ENCODE assay signal across 18 cellular contexts in the genomic region with DNA sequence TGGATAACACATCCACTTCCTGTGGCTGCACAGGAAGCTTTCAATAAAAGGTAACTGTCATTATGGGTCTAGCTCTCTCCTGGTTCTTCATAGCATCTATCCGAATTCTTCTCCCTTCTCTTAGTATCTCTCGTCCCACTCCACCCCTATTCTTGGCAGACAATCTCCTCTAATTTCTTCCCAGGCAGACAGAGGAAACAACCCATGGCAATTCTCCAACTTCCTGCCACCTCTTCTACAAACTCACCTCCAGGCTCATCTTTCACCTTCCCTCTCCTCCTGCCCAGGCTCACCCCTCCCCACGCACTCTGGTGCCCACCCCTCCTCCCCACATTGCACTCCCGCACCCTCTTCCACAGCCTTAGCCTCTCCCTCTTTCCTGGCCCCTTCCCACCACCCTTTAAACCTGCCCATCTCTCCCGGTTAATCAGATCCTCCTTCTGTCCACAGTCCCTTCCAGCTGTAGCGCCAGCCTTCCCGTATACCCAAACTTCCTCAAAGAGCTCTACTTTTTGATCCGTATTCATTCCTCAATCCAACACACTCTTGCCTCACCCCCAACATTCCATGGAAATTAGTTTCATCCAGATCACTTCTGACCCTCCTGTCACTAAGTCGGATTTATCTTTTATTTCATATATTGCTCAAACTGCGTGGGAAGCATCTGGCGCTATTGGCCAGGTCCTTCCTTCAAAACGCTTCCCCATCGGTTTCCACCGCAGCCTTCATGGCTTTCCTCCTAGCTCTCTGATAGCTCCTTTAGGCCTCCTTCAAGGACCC. TPM values are rescaled to one million over a fixed set of nuclear protein-coding genes. Genes with fewer than 3 reads are reported as not detected.
DNase-seq lines count a peak whose midpoint lies in the region; ATAC-seq and TF ChIP-seq lines count a peak whose summit lies in the region.
"Had no signal": no experiment of that assay in that cellular context is flagged by ENCODE, and none has a peak within 500 bp of the region (broad histone marks: within the 10 kb centered on the region; RNA-seq: fewer than 3 reads in every experiment).

No MANE protein-coding gene starts in this region.

- WGBS in smooth muscle cell (ENCODE audit: low lambda C conversion rate): 75% methylated on average over 12 of the region's 14 CpGs

- no peak overlapping the region for H3K9ac ChIP-seq in mucosa of rectum (ENCODE audit: low read depth in 1 of 2, low read length in 2 of 2)
- H3K9ac ChIP-seq in smooth muscle cell (ENCODE audit: low read depth): no peak overlapping the region

- H3K4me2 ChIP-seq in smooth muscle cell: no peak overlapping the region

- H3F3A ChIP-seq in smooth muscle cell (ENCODE audit: low read depth): peaks cover 11% of the 10 kb centered on the region

- H3K27me3 ChIP-seq in mucosa of rectum (ENCODE audit: control insufficient read depth in 2 of 2, insufficient read depth in 2 of 2, low read length in 2 of 2) (peaks cover 0 to 6% of the 10 kb centered on the region in 2 donors), smooth muscle cell (ENCODE audit: low read depth) (no peaks in the 10 kb centered on the region)

- H3K9me3 ChIP-seq in mucosa of rectum (ENCODE audit: control insufficient read depth in 2 of 2, low read length in 2 of 2) (no peaks in the 10 kb centered on the region), smooth muscle cell (replicated peaks; ENCODE audit: low read depth) (no peaks in the 10 kb centered on the region)

- peak; percentile 48 for DNase-seq in AG10803 (ENCODE audit: low read depth)
- DNase-seq in amniotic epithelial cell (ENCODE audit: low read depth): peak; percentile 90
- DNase-seq in smooth muscle cell (lab: John Stamatoyannopoulos, UW; ENCODE audit: unreplicated experiment): no peak
- no peak for DNase-seq in stimulated activated CD4-positive, alpha-beta T cell treated with anti-CD3 and anti-CD28 coated beads, Interleukin-12 subunit alpha, Interleukin-12 subunit beta, amount 100 ng/mL, for 4 hours
- no peak for DNase-seq in COR-L47 (lab: John Stamatoyannopoulos, UW)
- no peak for DNase-seq in activated CD4-positive, alpha-beta T cell treated with anti-CD3 and anti-CD28 coated beads, Interleukin-2, amount 50 U/mL, for 4 hours
- DNase-seq: activated CD4-positive, alpha-beta T cell treated with anti-CD3 and anti-CD28 coated beads for 4 hours; activated CD8-positive, alpha-beta memory T cell treated with anti-CD3 and anti-CD28 coated beads, Interleukin-2, amount 50 U/mL, for 4 hours; activated gamma-delta T cell treated with Interleukin-2 at 50 U/mL for 16 hours; DMS53; kidney glomerular epithelial cell; midbrain; NCI-H146; nucleus accumbens; stimulated activated CD4-positive, alpha-beta T cell treated with anti-CD3 and anti-CD28 coated beads, Interleukin-4, amount 100 ng/mL, for 24 hours; SW 1271 had no signal

- H4K20me1 ChIP-seq in smooth muscle cell (ENCODE audit: low read depth): no peaks in the 10 kb centered on the region

- H3K79me2 ChIP-seq in smooth muscle cell (ENCODE audit: low read depth): no peaks in the 10 kb centered on the region

- H3K4me1 ChIP-seq in mucosa of rectum (ENCODE audit: control insufficient read depth in 2 of 2, insufficient read depth in 2 of 2, low read length in 2 of 2) (peaks cover 6 to 13% of the 10 kb centered on the region in 2 donors), smooth muscle cell (ENCODE audit: low read depth) (peaks cover 8% of the 10 kb centered on the region)

- ATAC-seq in GM18511 (IDR thresholded peaks at IDR 0.05; ENCODE audit: unreplicated experiment): no peak

- H3K36me3 ChIP-seq in mucosa of rectum (ENCODE audit: control insufficient read depth in 2 of 2, insufficient read depth in 2 of 2, low read length in 2 of 2) (no peaks in the 10 kb centered on the region), smooth muscle cell (ENCODE audit: low read depth) (no peaks in the 10 kb centered on the region)

- TF ChIP-seq CTCF in AG10803 (conservative IDR thresholded peaks at IDR 0.05; ENCODE audit: low read length): no peak
- no peak for TF ChIP-seq CTCF in smooth muscle cell (IDR thresholded peaks at IDR 0.05; ENCODE audit: borderline replicate concordance, insufficient read depth, poor library complexity, severe bottlenecking)

- no peak overlapping the region for H2AFZ ChIP-seq in smooth muscle cell (ENCODE audit: low read depth)

- H3K4me3 ChIP-seq in AG10803 (ENCODE audit: low read length) (no peak overlapping the region), mucosa of rectum (ENCODE audit: low read length in 2 of 2) (no peak overlapping the region), smooth muscle cell (no peak overlapping the region)

- peak overlapping the region; percentile 62 to 83 for H3K27ac ChIP-seq in mucosa of rectum (ENCODE audit: low read depth in 2 of 2, low read length in 2 of 2)
- peak overlapping the region; percentile 24 for H3K27ac ChIP-seq in smooth muscle cell (ENCODE audit: low read depth)

RNA-seq across cellular contexts. Expression of a gene that starts 25.9 kb away (rescaled TPM):
- total RNA-seq in smooth muscle cell: 23.1 and 30.1 TPM in 2 replicates
- polyA plus RNA-seq in smooth muscle cell: 64.4 and 73.5 TPM in 2 replicates

RNA-seq across cellular contexts. Expression of a gene that starts 31.7 kb away (rescaled TPM):
- total RNA-seq in smooth muscle cell: 4.0 and 6.5 TPM in 2 replicates
- 5.6 and 6.2 TPM in 2 replicates for polyA plus RNA-seq in smooth muscle cell

RNA-seq across cellular contexts. Expression of a gene that starts 40.7 kb away (rescaled TPM):
- total RNA-seq in smooth muscle cell: 78.6 and 99.3 TPM in 2 replicates
- polyA plus RNA-seq in smooth muscle cell: 102 and 117 TPM in 2 replicates

Comparison
In these comparisons a context has a peak if more than half of its experiments do, and no peak if none do; other contexts are left out.
1. DNase-seq: peak in AG10803 (single experiment) and amniotic epithelial cell (single experiment); none in smooth muscle cell (single experiment), stimulated activated CD4-positive, alpha-beta T cell treated with anti-CD3 and anti-CD28 coated beads, Interleukin-12 subunit alpha, Interleukin-12 subunit beta, amount 100 ng/mL, for 4 hours (single experiment), COR-L47 (single experiment) and activated CD4-positive, alpha-beta T cell treated with anti-CD3 and anti-CD28 coated beads, Interleukin-2, amount 50 U/mL, for 4 hours (0 of 2).